ENCODE assay signal across 28 cellular contexts in genomic region chr1:15942661-15943514, GRCh38. TPM values are rescaled to one million over a fixed set of nuclear protein-coding genes. Genes with fewer than 3 reads are reported as not detected.
A peak's percentile ranks its signal among the peaks of the same experiment; 100 is the strongest.
DNase-seq lines count a peak whose midpoint lies in the region; ATAC-seq, FAIRE-seq and TF ChIP-seq lines count a peak whose summit lies in the region.
"Had no signal": no experiment of that assay in that cellular context is flagged by ENCODE, and none has a peak within 500 bp of the region (broad histone marks: within the 10 kb centered on the region; RNA-seq: fewer than 3 reads in every experiment).

No MANE protein-coding gene starts in this region.

- no peak for TF ChIP-seq RAD21 in K562 (CRISPR knock-in tag; conservative IDR thresholded peaks at IDR 0.05 in 1 of 2, IDR thresholded peaks at IDR 0.05 in 1 of 2)

- in situ Hi-C loops in K562 (cut with MboI), result no loop called here
- in situ Hi-C loops in gastrocnemius medialis (cut with MboI; ENCODE audit: low sequenced_read_pairs in 4 of 4), result no loop called here

- peaks cover 9% of the 10 kb centered on the region; the same call in 1 of the 3 replicates for H3K79me2 ChIP-seq in K562 (ENCODE audit: control insufficient read depth, insufficient read depth, low read length)

- peaks cover 99% of the 10 kb centered on the region for H3K36me3 ChIP-seq in K562 (ENCODE audit: control insufficient read depth, insufficient read depth, low read length)
- peaks cover 0 to 87% of the 10 kb centered on the region in 2 donors for H3K36me3 ChIP-seq in gastrocnemius medialis

- H3K9me1 ChIP-seq in K562 (ENCODE audit: control insufficient read depth, insufficient read depth, low read length), result no peaks in the 10 kb centered on the region

- H4K20me1 ChIP-seq in K562 (replicated peaks; ENCODE audit: control insufficient read depth, insufficient read depth, low read length), result no peaks in the 10 kb centered on the region

- POLR2A ChIA-PET in K562 (lab: Yijun Ruan, JAX), result interaction anchor here (0.9 to 2.6 kb wide), 3 partner anchors 9 to 103 kb away, joined by 5 to 10 read pairs (median 9); no protein-coding TSS in a partner anchor

- FAIRE-seq in K562 (lab: Jason Lieb, UNC), result no peak
- FAIRE-seq: frontal cortex, HTR-8/SVneo had no signal

- H3K4me1 ChIP-seq in K562 (replicated peaks in 1 of 2; ENCODE audit: control insufficient read depth in 2 of 2, insufficient read depth in 2 of 2, low read length in 2 of 2) (peaks cover 0 to 37% of the 10 kb centered on the region in 2 experiments; a peak in 2 of 5 replicates), gastrocnemius medialis (peaks cover 8% of the 10 kb centered on the region in 2 donors)

- no TSS peak for BruUV-seq in K562 (replicated peaks; lab: Mats Ljungman, UMichigan)

- TF ChIP-seq CTCF in K562 (IDR thresholded peaks at IDR 0.05 in 2 of 3, conservative IDR thresholded peaks at IDR 0.05 in 1 of 3; ENCODE audit: insufficient read depth in 2 of 3, low read depth in 1 of 3, low read length in 3 of 3) (no peak), gastrocnemius medialis (IDR thresholded peaks at IDR 0.05 in 4 of 5, conservative IDR thresholded peaks at IDR 0.05 in 1 of 5) (no peak)

- DNase-seq in activated CD8-positive, alpha-beta memory T cell treated with anti-CD3 and anti-CD28 coated beads, Interleukin-2, amount 50 U/mL, for 48 hours, result peak; percentile 52
- DNase-seq in activated CD8-positive, alpha-beta memory T cell treated with anti-CD3 and anti-CD28 coated beads, Interleukin-2, amount 50 U/mL, for 4 hours, result no peak
- DNase-seq in K562 (ENCODE audit: extremely low read depth in 1 of 4, low spot score in 3 of 4) (peak in 2 of 4 experiments; percentile 42 to 55), gastrocnemius medialis (no peak)
- DNase-seq: activated CD4-positive, alpha-beta T cell treated with anti-CD3 and anti-CD28 coated beads, Interleukin-2, amount 50 U/mL, for 1 hour; activated gamma-delta T cell; CD8-positive, alpha-beta T cell; cortex of kidney; DMS 273 treated with DMSO at 0.1 percent for 48 hours; H9; left colon; MM.1S; NCI-H2029; NCI-H526; NK-92 treated with Interleukin-12 subunit alpha and Interleukin-12 subunit beta, amount 100 ng/mL, for 24 hours; T1000; WERI-Rb-1 had no signal

- no peak overlapping the region for H3K27ac ChIP-seq in K562 (ENCODE audit: extremely low read depth, low read depth, low read length)
- H3K27ac ChIP-seq in gastrocnemius medialis, result peak overlapping the region in 3 of 4 donors; percentile 65 to 76 (median 73)
- H3K27ac ChIP-seq: cardiac muscle cell, hepatocyte, KMS-11, SJCRH30, WERI-Rb-1 had no signal

- intact Hi-C loops in K562 (cut with micrococcal nuclease), result no loop called here
- intact Hi-C loops in gastrocnemius medialis (cut with DNase I; ENCODE audit: low total_unique reads), result no loop called here

- TF ChIP-seq POLR2A in GM19099 (IDR thresholded peaks at IDR 0.05; ENCODE audit: extremely low read depth, insufficient read length, low read depth) (peak; percentile 0), K562 (conservative IDR thresholded peaks at IDR 0.05) (no peak), gastrocnemius medialis (IDR thresholded peaks at IDR 0.05) (no peak)

- H3K9me3 ChIP-seq in K562 (replicated peaks; ENCODE audit: control insufficient read depth, insufficient read depth, low read depth, low read length) (no peaks in the 10 kb centered on the region), gastrocnemius medialis (no peaks in the 10 kb centered on the region)
- H3K9me3 ChIP-seq: SJCRH30 had no signal

- ATAC-seq in K562 (no peak), gastrocnemius medialis (no peak), HG03280 (IDR thresholded peaks at IDR 0.05; ENCODE audit: unreplicated experiment) (no peak), HG02763 (IDR thresholded peaks at IDR 0.05; ENCODE audit: unreplicated experiment) (no peak), GM18511 (IDR thresholded peaks at IDR 0.05; ENCODE audit: unreplicated experiment) (no peak)
- ATAC-seq: CD8-positive, alpha-beta T cell; left colon; Panc1 had no signal

- H3K9ac ChIP-seq in K562 (ENCODE audit: insufficient read depth in 1 of 2, low read depth in 2 of 2, low read length in 2 of 2), result peak overlapping the region in 1 of 2 experiments; percentile 49; a peak in 2 of 4 replicates
- H3K9ac ChIP-seq: KMS-11 had no signal

- no peak overlapping the region for H3K4me3 ChIP-seq in K562
- no peak overlapping the region for H3K4me3 ChIP-seq in gastrocnemius medialis
- H3K4me3 ChIP-seq: cardiac muscle cell, hepatocyte, SJCRH30 had no signal

- CTCF ChIA-PET in K562 (lab: Yijun Ruan, JAX; ENCODE audit: low intra/inter-chr PET ratio), result no interaction called here

- no peak overlapping the region for H2AFZ ChIP-seq in K562 (ENCODE audit: low read depth, low read length)
- H2AFZ ChIP-seq: hepatocyte had no signal

- WGBS in K562 (ENCODE audit: insufficient coverage, low coverage, missing lambda C conversion rate), result 85% methylated on average over 26 of the region's 27 CpGs

- H3K4me2 ChIP-seq in K562 (ENCODE audit: insufficient read depth, low read length), result no peak overlapping the region
- H3K4me2 ChIP-seq: hepatocyte, KMS-11 had no signal

- H3K27me3 ChIP-seq in K562 (ENCODE audit: control insufficient read depth in 2 of 2, insufficient read depth in 2 of 2, low read length in 2 of 2) (no peaks in the 10 kb centered on the region), gastrocnemius medialis (no peaks in the 10 kb centered on the region)
- H3K27me3 ChIP-seq: cardiac muscle cell, hepatocyte, SJCRH30 had no signal

- no peak for TF ChIP-seq EP300 in K562 (IDR thresholded peaks at IDR 0.05; ENCODE audit: low read length)

TF ChIP-seq in K562, 482 proteins besides CTCF, POLR2A, EP300 and RAD21 (continues in another document):
- TF ChIP-seq FIP1L1 (IDR thresholded peaks at IDR 0.05; ENCODE audit: low read depth, low read length, poor library complexity, severe bottlenecking), result peak; percentile 9
- peak; percentile 90 for TF ChIP-seq RBM22 (IDR thresholded peaks at IDR 0.05; ENCODE audit: low read depth, low read length, poor library complexity, severe bottlenecking)
- TF ChIP-seq LCOR (CRISPR knock-in tag; IDR thresholded peaks at IDR 0.05), result no peak
- TF ChIP-seq CBX2 (IDR thresholded peaks at IDR 0.05; ENCODE audit: insufficient read depth, low read length, poor library complexity, severe bottlenecking), result no peak
- TF ChIP-seq STAG1 (CRISPR knock-in tag; IDR thresholded peaks at IDR 0.05; ENCODE audit: borderline replicate concordance), result 0 out of 2 replicates have a peak, but pooled peaks have one; percentile 10
- TF ChIP-seq RNF2 (IDR thresholded peaks at IDR 0.05), result no peak
- no peak for TF ChIP-seq BRF1 (IDR thresholded peaks at IDR 0.05; ENCODE audit: borderline replicate concordance, extremely low read depth, insufficient read length)

RNA-seq across cellular contexts. Expression of gene ZBTB17, which starts 33.0 kb away (rescaled TPM):
- 64.2 and 253 TPM in 2 replicates for total RNA-seq in K562 (2011; cell fraction: chromatin; rRNA removed; ENCODE audit: low replicate concordance)
- 186 and 214 TPM in 2 replicates for total RNA-seq in K562 (2011; cell fraction: nucleolus; rRNA removed)
- total RNA-seq in K562 (2011; cell fraction: nucleoplasm; rRNA removed), result 76.0 and 95.5 TPM in 2 replicates
- total RNA-seq in K562 (2014; rRNA removed), result 43.3 and 54.0 TPM in 2 replicates
- total RNA-seq in K562 (2014; rRNA removed; fragmentation: Illumina TruSeq; extraction: Trizol), result 10.4 and 11.0 TPM in 2 replicates
- total RNA-seq in K562 (2015; rRNA removed; fragmentation: Illumina TruSeq; extraction: Trizol), result 29.6 and 33.2 TPM in 2 replicates
- 46.5 and 53.4 TPM in 2 replicates for total RNA-seq in K562 (2021)
- 43.4 and 71.1 TPM in 2 replicates for polyA plus RNA-seq in K562 (2011; rRNA removed)
- polyA plus RNA-seq in K562 (2011; cell fraction: cytosol; rRNA removed), result 56.0 and 83.7 TPM in 2 replicates
- polyA plus RNA-seq in K562 (2011; cell fraction: nucleus; rRNA removed), result 333 and 422 TPM in 2 replicates
- 34.3 and 57.6 TPM in 2 replicates for polyA plus RNA-seq in K562 (2012)
- polyA plus RNA-seq in K562 (2014; fragmentation: Illumina TruSeq; extraction: Trizol), result 15.1 and 31.6 TPM in 2 replicates
- polyA plus RNA-seq in K562 (2014; fragmentation: Nextera tagmentation; extraction: Ambion mirVana), result 1 to 10 TPM; 1.1 to 1.7 TPM
- 50.3 and 54.1 TPM in 2 replicates for polyA plus RNA-seq in K562 (2014; rRNA removed)
- 22.8 and 30.5 TPM in 2 replicates for polyA minus RNA-seq in K562 (2011; rRNA and poly(A)+ RNA removed)
- 36.4 and 38.9 TPM in 2 replicates for polyA minus RNA-seq in K562 (2011; cell fraction: cytosol; rRNA and poly(A)+ RNA removed)
- polyA minus RNA-seq in K562 (2011; cell fraction: nucleus; rRNA and poly(A)+ RNA removed), result 70.3 and 82.3 TPM in 2 replicates
- 10 to 100 TPM; 25.9 to 44.1 (median 31.5) TPM for total RNA-seq in gastrocnemius medialis
